In genomic region chr18:1252936-1253335, GRCh38 we compare ENCODE assay signal across 20 cellular contexts.
A peak's percentile ranks its signal among the peaks of the same experiment; 100 is the strongest.
DNase-seq lines count a peak whose midpoint lies in the region.
"Had no signal": no experiment of that assay in that cellular context is flagged by ENCODE, and none has a peak within 500 bp of the region (broad histone marks: within the 10 kb centered on the region; RNA-seq: fewer than 3 reads in every experiment).

No MANE protein-coding gene starts in this region.

- H3K9me3 ChIP-seq in HAP-1: no peaks in the 10 kb centered on the region; the same call in 1 of the 2 replicates
- H3K9me3 ChIP-seq: A549; BE2C; BLaER1 treated with 17β-estradiol and CSF1 and Interleukin-3, amounts not matched to agents 10 nM and 100 nM had no signal

- H3K4me3 ChIP-seq in HAP-1: no peak overlapping the region
- H3K4me3 ChIP-seq: A549; BLaER1 treated with 17β-estradiol and CSF1 and Interleukin-3, amounts not matched to agents 10 nM and 100 nM; GM23248 had no signal

- peaks cover 14% of the 10 kb centered on the region for H3K4me1 ChIP-seq in HAP-1
- H3K4me1 ChIP-seq: A549; BLaER1 treated with 17β-estradiol and CSF1 and Interleukin-3, amounts not matched to agents 10 nM and 100 nM had no signal

- peak; percentile 48 to 51 for DNase-seq in HAP-1 (ENCODE audit: low spot score in 2 of 2)
- DNase-seq in NCI-H69 (lab: John Stamatoyannopoulos, UW): peak; percentile 42
- peak; percentile 2 for DNase-seq in left kidney (ENCODE audit: low read depth, low spot score)
- no peak for DNase-seq in activated CD4-positive, CD25-positive, alpha-beta regulatory T cell treated with anti-CD3 and anti-CD28 coated beads, Interleukin-2, amount 50 U/mL, for 72 hours
- DNase-seq in activated T-cell treated with anti-CD3 and anti-CD28 coated beads, Interleukin-2, amount 50 U/mL, for 48 hours: no peak
- no peak for DNase-seq in occipital lobe (lab: John Stamatoyannopoulos, UW)
- DNase-seq: 8988T; ACHN; AML-193; BE2C; CD4-positive, alpha-beta T cell; CD8-positive, alpha-beta memory T cell; DMS 273 treated with DMSO at 0.1 percent for 48 hours; DMS79; EL; GF-D8; GM23248; H7 had no signal

- H3K36me3 ChIP-seq in HAP-1 (replicated peaks): no peaks in the 10 kb centered on the region
- H3K36me3 ChIP-seq: BE2C; BLaER1 treated with 17β-estradiol and CSF1 and Interleukin-3, amounts not matched to agents 10 nM and 100 nM had no signal

- H3K27me3 ChIP-seq in HAP-1 (ENCODE audit: low read depth): no peaks in the 10 kb centered on the region
- H3K27me3 ChIP-seq: BE2C; BLaER1 treated with 17β-estradiol and CSF1 and Interleukin-3, amounts not matched to agents 10 nM and 100 nM had no signal

- in situ Hi-C loops in HAP-1 (cut with MboI; ENCODE audit: low sequenced_read_pairs): no loop called here

Comparison
In these comparisons a context has a peak if more than half of its experiments do, and no peak if none do; other contexts are left out.
1. DNase-seq: peak in HAP-1 (2 of 2), NCI-H69 (single experiment) and left kidney (single experiment); none in activated CD4-positive, CD25-positive, alpha-beta regulatory T cell treated with anti-CD3 and anti-CD28 coated beads, Interleukin-2, amount 50 U/mL, for 72 hours (single experiment), activated T-cell treated with anti-CD3 and anti-CD28 coated beads, Interleukin-2, amount 50 U/mL, for 48 hours (0 of 2) and occipital lobe (single experiment).